In genomic region chr7:137933270-137934017, GRCh38 we compare ENCODE assay signal across 10 cellular contexts.
DNase-seq lines count a peak whose midpoint lies in the region; ATAC-seq and TF ChIP-seq lines count a peak whose summit lies in the region.
"Had no signal": no experiment of that assay in that cellular context is flagged by ENCODE, and none has a peak within 500 bp of the region (broad histone marks: within the 10 kb centered on the region; RNA-seq: fewer than 3 reads in every experiment).

No MANE protein-coding gene starts in this region.

- TF ChIP-seq POLR2A in vagina (IDR thresholded peaks at IDR 0.05): no peak

- H2AK5ac ChIP-seq in mesenchymal stem cell (ENCODE audit: low read length, severe bottlenecking): peak overlapping the region; percentile 44

- TF ChIP-seq CTCF in chondrocyte (IDR thresholded peaks at IDR 0.05) (no peak), vagina (IDR thresholded peaks at IDR 0.05) (no peak), GM13977 (IDR thresholded peaks at IDR 0.05; ENCODE audit: extremely low read depth, insufficient read depth, missing control alignments) (no peak)

- H4K91ac ChIP-seq in mesenchymal stem cell (ENCODE audit: low read length): peak overlapping the region; percentile 68

- in situ Hi-C loops in GM13977 (cut with MboI; ENCODE audit: low pct_unique_long_range_greater_than_20kb, low sequenced_read_pairs, unreplicated experiment): no loop called here

- no peak overlapping the region for H3K4me2 ChIP-seq in mesenchymal stem cell (ENCODE audit: low read length, poor library complexity, severe bottlenecking)

- ATAC-seq in activated T-cell treated with anti-CD3 and anti-CD28 coated beads, Interleukin-2, amount 50 U/mL, for 72 hours (replicated peaks in 1 of 2): no peak
- ATAC-seq in GM18519 (IDR thresholded peaks at IDR 0.05; ENCODE audit: low FRiP score, unreplicated experiment) (no peak), HG03571 (IDR thresholded peaks at IDR 0.05; ENCODE audit: unreplicated experiment) (no peak)
- ATAC-seq: PC-3 had no signal

- H3K27ac Mint-ChIP-seq in activated T-cell treated with anti-CD3 and anti-CD28 coated beads, Interleukin-2, amount 50 U/mL, for 72 hours: peak overlapping the region; percentile 39
- H3K27ac Mint-ChIP-seq in chondrocyte (ENCODE audit: unreplicated experiment): peak overlapping the region; percentile 76

- H3K27ac ChIP-seq in mesenchymal stem cell (ENCODE audit: low read length, poor library complexity, severe bottlenecking) (peak overlapping the region; percentile 67), vagina (peak overlapping the region; percentile 71)
- H3K27ac ChIP-seq: C4-2B had no signal

- peaks cover 2 to 4% of the 10 kb centered on the region in 2 donors for H3K36me3 Mint-ChIP-seq in activated T-cell treated with anti-CD3 and anti-CD28 coated beads, Interleukin-2, amount 50 U/mL, for 72 hours (ENCODE audit: insufficient read depth in 2 of 2)
- H3K36me3 Mint-ChIP-seq in chondrocyte (ENCODE audit: low read depth): peaks cover 3% of the 10 kb centered on the region

- peak overlapping the region; percentile 56 for H2BK120ac ChIP-seq in mesenchymal stem cell (ENCODE audit: low read depth, low read length)

- H3K14ac ChIP-seq in mesenchymal stem cell (ENCODE audit: low read length in 2 of 2): peak overlapping the region in 1 of 2 experiments; percentile 53

- peaks cover 30% of the 10 kb centered on the region for H3K4me1 ChIP-seq in mesenchymal stem cell (ENCODE audit: control insufficient read depth, insufficient read depth, low read depth, low read length)
- H3K4me1 ChIP-seq in vagina: peaks cover 59% of the 10 kb centered on the region

- no peak overlapping the region for H3K23ac ChIP-seq in mesenchymal stem cell (ENCODE audit: low read length in 2 of 2)

- H3K9ac ChIP-seq in mesenchymal stem cell (ENCODE audit: low read length): peak overlapping the region; percentile 64

- WGBS in mesenchymal stem cell: 44% methylated on average over 9 of the region's 11 CpGs

- H3K4me3 Mint-ChIP-seq in activated T-cell treated with anti-CD3 and anti-CD28 coated beads, Interleukin-2, amount 50 U/mL, for 72 hours: peak overlapping the region in 1 of 2 donors; percentile 2
- no peak overlapping the region for H3K4me3 Mint-ChIP-seq in chondrocyte (ENCODE audit: unreplicated experiment)

- no peaks in the 10 kb centered on the region for H3K27me3 ChIP-seq in mesenchymal stem cell (ENCODE audit: control insufficient read depth in 1 of 2, insufficient read depth in 1 of 2, low read length in 2 of 2)
- H3K27me3 ChIP-seq in vagina: no peaks in the 10 kb centered on the region

- H3K18ac ChIP-seq in mesenchymal stem cell (ENCODE audit: low read depth in 1 of 2, low read length in 2 of 2): peak overlapping the region; percentile 69 to 89

- H3K79me1 ChIP-seq in mesenchymal stem cell (replicated peaks; ENCODE audit: low read length, poor library complexity, severe bottlenecking): no peaks in the 10 kb centered on the region

- no peaks in the 10 kb centered on the region for H3K27me3 Mint-ChIP-seq in activated T-cell treated with anti-CD3 and anti-CD28 coated beads, Interleukin-2, amount 50 U/mL, for 72 hours (ENCODE audit: low read depth)
- no peaks in the 10 kb centered on the region for H3K27me3 Mint-ChIP-seq in chondrocyte (ENCODE audit: low read depth)

- no peaks in the 10 kb centered on the region for H3K9me3 ChIP-seq in mesenchymal stem cell (ENCODE audit: control insufficient read depth, low read length)
- no peaks in the 10 kb centered on the region for H3K9me3 ChIP-seq in vagina

- H3K4ac ChIP-seq in mesenchymal stem cell (ENCODE audit: low read depth in 1 of 2, low read length in 2 of 2): peak overlapping the region; percentile 57 to 60

- H2BK5ac ChIP-seq in mesenchymal stem cell (ENCODE audit: low read depth, low read length, poor library complexity, severe bottlenecking): no peak overlapping the region

- no peaks in the 10 kb centered on the region for H3K36me3 ChIP-seq in mesenchymal stem cell (ENCODE audit: control insufficient read depth in 1 of 2, insufficient read depth in 2 of 2, low read depth in 1 of 2, low read length in 2 of 2)
- H3K36me3 ChIP-seq in vagina: no peaks in the 10 kb centered on the region

- H2AFZ ChIP-seq in mesenchymal stem cell (ENCODE audit: low read depth, low read length): no peak overlapping the region

- no peaks in the 10 kb centered on the region for H3K9me3 Mint-ChIP-seq in activated T-cell treated with anti-CD3 and anti-CD28 coated beads, Interleukin-2, amount 50 U/mL, for 72 hours
- no peaks in the 10 kb centered on the region for H3K9me3 Mint-ChIP-seq in chondrocyte (ENCODE audit: low read depth)

- peak overlapping the region; percentile 6 for H2BK15ac ChIP-seq in mesenchymal stem cell (ENCODE audit: low read depth, poor library complexity, severe bottlenecking)

- H3K4me3 ChIP-seq in mesenchymal stem cell (ENCODE audit: insufficient read depth in 1 of 2, low read depth in 1 of 2, low read length in 2 of 2) (peak overlapping the region in 1 of 2 experiments; percentile 54), vagina (peak overlapping the region in 1 of 2 donors; percentile 3)

- peak overlapping the region; percentile 12 to 89 for H2BK12ac ChIP-seq in mesenchymal stem cell (ENCODE audit: low read length in 2 of 2)

- intact Hi-C loops in vagina (cut with DNase I): loop anchor here (10.0 kb wide), 1 partner anchor 51 kb away; no protein-coding TSS in a partner anchor

- H3K4me1 Mint-ChIP-seq in activated T-cell treated with anti-CD3 and anti-CD28 coated beads, Interleukin-2, amount 50 U/mL, for 72 hours (ENCODE audit: low read depth): peaks cover 55% of the 10 kb centered on the region
- peaks cover 88% of the 10 kb centered on the region for H3K4me1 Mint-ChIP-seq in chondrocyte (ENCODE audit: low read depth)

- peak overlapping the region; percentile 85 for H4K8ac ChIP-seq in mesenchymal stem cell (ENCODE audit: low read length)

- DNase-seq in activated T-cell treated with anti-CD3 and anti-CD28 coated beads, Interleukin-2, amount 50 U/mL, for 72 hours: no peak
- DNase-seq in activated T-cell treated with anti-CD3 and anti-CD28 coated beads, Interleukin-2, amount 50 U/mL, for 48 hours: no peak
- no peak for DNase-seq in chondrocyte (ENCODE audit: low spot score)
- DNase-seq in mesenchymal stem cell: peak; percentile 75
- no peak for DNase-seq in vagina (ENCODE audit: extremely low spot score in 2 of 2)
- DNase-seq in GM13977 (ENCODE audit: low spot score): no peak
